8 cellular contexts compared by ENCODE assay signal in the genomic region with DNA sequence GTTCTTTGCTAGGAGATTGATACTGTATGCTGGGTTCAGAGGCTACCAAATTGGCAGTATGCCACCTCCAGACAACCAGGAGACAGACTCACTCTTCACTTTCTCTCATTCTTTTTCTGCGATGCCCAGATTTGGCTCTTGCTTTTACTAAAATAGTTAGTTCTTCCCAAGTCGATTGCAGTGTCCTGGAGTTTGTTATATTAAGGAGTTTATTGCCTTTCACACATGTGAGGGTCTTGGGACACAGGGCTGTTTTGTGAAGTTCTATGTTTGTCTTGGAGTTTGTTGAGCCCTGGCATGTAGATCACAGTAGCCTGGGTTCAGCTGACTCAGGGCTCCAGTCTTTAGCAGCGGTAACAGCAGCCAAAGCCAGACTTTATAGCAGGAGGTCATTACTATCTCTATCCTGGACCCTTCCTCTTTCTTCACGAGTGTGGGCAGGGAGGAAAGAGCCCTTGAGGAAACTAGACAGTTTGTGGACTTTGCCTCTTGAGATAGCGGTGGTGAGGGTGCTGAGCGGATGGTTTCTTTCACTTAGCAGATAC. TPM values are rescaled to one million over a fixed set of nuclear protein-coding genes. Genes with fewer than 3 reads are reported as not detected.
DNase-seq lines count a peak whose midpoint lies in the region; ATAC-seq, FAIRE-seq and TF ChIP-seq lines count a peak whose summit lies in the region.

No MANE protein-coding gene starts in this region.

- H3K79me2 ChIP-seq in DND-41 (ENCODE audit: insufficient read depth, low read length) (peaks cover 66% of the 10 kb centered on the region), MM.1S (ENCODE audit: low read length) (peaks cover 53% of the 10 kb centered on the region)

- H3F3A ChIP-seq in MM.1S (ENCODE audit: insufficient read depth, low read length) = peaks cover 12% of the 10 kb centered on the region

- ATAC-seq in DND-41 (ENCODE audit: insufficient read depth, low read depth) (no peak), GM21360 (IDR thresholded peaks at IDR 0.05; ENCODE audit: unreplicated experiment) (no peak), HG03196 (IDR thresholded peaks at IDR 0.05; ENCODE audit: unreplicated experiment) (no peak)

- H3K4me3 ChIP-seq in DND-41 (ENCODE audit: low read depth in 1 of 2, low read length in 2 of 2) = peak overlapping the region; percentile 79 to 90; a peak in 3 of 4 replicates
- H3K4me3 ChIP-seq in MM.1S (ENCODE audit: low read length) = peak overlapping the region; percentile 71
- H3K4me3 ChIP-seq in brain microvascular endothelial cell (ENCODE audit: low read depth, low read length) = peak overlapping the region; percentile 82
- peak overlapping the region; percentile 91 for H3K4me3 ChIP-seq in mesodermal cell (ENCODE audit: extremely low read depth, insufficient read depth, low read length, poor library complexity, severe bottlenecking)

- peak overlapping the region; percentile 77 for H3K27ac ChIP-seq in DND-41 (ENCODE audit: low read length)
- H3K27ac ChIP-seq in MM.1S (ENCODE audit: low read length) = no peak overlapping the region
- no peak overlapping the region for H3K27ac ChIP-seq in brain microvascular endothelial cell
- no peak overlapping the region for H3K27ac ChIP-seq in mesodermal cell (ENCODE audit: low read depth, low read length, severe bottlenecking)

- in situ Hi-C loops in brain microvascular endothelial cell (cut with HindIII; ENCODE audit: low pct_ligation_motif_present, low sequenced_read_pairs) = no loop called here

- no peak for FAIRE-seq in urothelium cell line (lab: Jason Lieb, UNC)

- peaks cover 55% of the 10 kb centered on the region; the same call in 1 of the 2 replicates for H4K20me1 ChIP-seq in DND-41 (ENCODE audit: insufficient read depth, low read length)
- H4K20me1 ChIP-seq in MM.1S (ENCODE audit: insufficient read depth, low read length) = no peaks in the 10 kb centered on the region

- H3K27me3 ChIP-seq in DND-41 (ENCODE audit: insufficient read depth, low read length, poor library complexity) = no peaks in the 10 kb centered on the region
- no peaks in the 10 kb centered on the region for H3K27me3 ChIP-seq in MM.1S (replicated peaks; ENCODE audit: insufficient read depth, low read length)
- no peaks in the 10 kb centered on the region for H3K27me3 ChIP-seq in brain microvascular endothelial cell (replicated peaks)

- no peaks in the 10 kb centered on the region for H3K9me2 ChIP-seq in MM.1S (replicated peaks; ENCODE audit: insufficient read depth, low read length)

- H2AFZ ChIP-seq in DND-41 (ENCODE audit: low read depth, low read length) = no peak overlapping the region
- H2AFZ ChIP-seq in MM.1S (ENCODE audit: low read length) = no peak overlapping the region

- TF ChIP-seq CTCF in DND-41 (IDR thresholded peaks at IDR 0.05; ENCODE audit: borderline replicate concordance, extremely low read depth, low read length, poor library complexity, severe bottlenecking) (no peak), MM.1S (IDR thresholded peaks at IDR 0.05; ENCODE audit: low read length) (no peak), brain microvascular endothelial cell (IDR thresholded peaks at IDR 0.05; ENCODE audit: low read depth, low read length, missing control alignments) (no peak)

- H3K4me1 ChIP-seq in DND-41 (ENCODE audit: insufficient read depth, low read length) (peaks cover 46% of the 10 kb centered on the region), MM.1S (ENCODE audit: low read length) (0 out of 2 replicates have a peak, but pooled peaks cover 3% of the 10 kb centered on the region), mesodermal cell (ENCODE audit: control insufficient read depth, insufficient read depth, low read length, poor library complexity, severe bottlenecking) (peaks cover 19% of the 10 kb centered on the region)

- peak overlapping the region; percentile 95 for H3K9ac ChIP-seq in DND-41 (ENCODE audit: low read depth, low read length)
- H3K9ac ChIP-seq in MM.1S (ENCODE audit: low read length) = peak overlapping the region; percentile 72; the same call in 1 of the 2 replicates

- H3K9me3 ChIP-seq in DND-41 (ENCODE audit: insufficient read depth, low read length, severe bottlenecking) = no peaks in the 10 kb centered on the region
- H3K9me3 ChIP-seq in MM.1S (replicated peaks; ENCODE audit: insufficient read depth, low read length) = no peaks in the 10 kb centered on the region
- H3K9me3 ChIP-seq in mesodermal cell (ENCODE audit: control insufficient read depth, low read length) = no peaks in the 10 kb centered on the region

- H3K4me2 ChIP-seq in DND-41 (ENCODE audit: insufficient read depth, low read length) = peak overlapping the region; percentile 85
- peak overlapping the region; percentile 92 for H3K4me2 ChIP-seq in MM.1S (ENCODE audit: low read depth, low read length)

- intact Hi-C loops in posterior cingulate gyrus (cut with DNase I) = no loop called here

- H3K36me3 ChIP-seq in DND-41 (ENCODE audit: insufficient read depth, low read length) = peaks cover 22% of the 10 kb centered on the region
- H3K36me3 ChIP-seq in MM.1S (replicated peaks; ENCODE audit: insufficient read depth, low read length) = no peaks in the 10 kb centered on the region
- H3K36me3 ChIP-seq in brain microvascular endothelial cell (replicated peaks) = no peaks in the 10 kb centered on the region
- H3K36me3 ChIP-seq in mesodermal cell (ENCODE audit: control insufficient read depth, insufficient read depth, low read length) = peaks cover 9% of the 10 kb centered on the region

- whole genome bisulfite sequencing in mesodermal cell (ENCODE audit: insufficient coverage in 2 of 2), 2 experiments = 61 to 77% methylated on average over 3 to 4 of the region's 6 CpGs

- DNase-seq in DND-41 (no peak), MM.1S (no peak), brain microvascular endothelial cell (peak; percentile 31), urothelium cell line (ENCODE audit: low spot score) (no peak), posterior cingulate gyrus (no peak)

RNA-seq across cellular contexts. Expression of gene MLEC, which starts 1.6 kb away (rescaled TPM):
- polyA plus RNA-seq in mesodermal cell (2013, experiment 1 of 2) = 76.2 TPM
- polyA plus RNA-seq in mesodermal cell (2013, experiment 2 of 2) = 71.4 TPM

RNA-seq across cellular contexts. Expression of gene UNC119B, which starts 21.7 kb away (rescaled TPM):
- polyA plus RNA-seq in mesodermal cell (2013, experiment 1 of 2) = 32.3 TPM
- polyA plus RNA-seq in mesodermal cell (2013, experiment 2 of 2) = 32.0 TPM

RNA-seq across cellular contexts. Expression of gene ACADS, which starts 37.0 kb away (rescaled TPM):
- polyA plus RNA-seq in mesodermal cell (2013, experiment 1 of 2) = 9.3 TPM
- 7.4 TPM for polyA plus RNA-seq in mesodermal cell (2013, experiment 2 of 2)

RNA-seq across cellular contexts. Expression of gene CABP1, which starts 48.2 kb away (rescaled TPM):
- 0.66 TPM for polyA plus RNA-seq in mesodermal cell (2013, experiment 1 of 2)
- polyA plus RNA-seq in mesodermal cell (2013, experiment 2 of 2) = 0.35 TPM
